Comparison of ENCODE assay signal across 17 cellular contexts in the genomic region with DNA sequence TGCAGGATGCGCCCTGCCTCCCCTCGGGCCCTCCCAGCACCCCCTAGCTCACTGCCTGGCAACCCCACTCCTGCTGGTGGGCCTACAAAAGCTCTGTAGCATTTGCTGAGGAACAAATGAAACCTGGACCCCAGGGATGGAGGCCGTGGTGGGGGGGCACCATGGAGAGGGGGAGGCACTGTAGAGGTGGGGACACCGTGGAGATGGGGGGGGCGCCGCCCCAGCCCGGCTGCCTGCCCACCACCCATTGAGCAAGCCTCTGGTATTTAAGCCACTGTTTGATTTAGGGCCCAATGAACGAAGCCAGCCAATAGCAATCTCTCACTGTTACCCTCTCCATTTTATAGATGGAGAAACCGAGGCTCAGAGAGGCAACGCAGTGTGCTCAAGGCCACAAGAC. TPM values are rescaled to one million over a fixed set of nuclear protein-coding genes. Genes with fewer than 3 reads are reported as not detected.
DNase-seq lines count a peak whose midpoint lies in the region; ATAC-seq, FAIRE-seq and TF ChIP-seq lines count a peak whose summit lies in the region.
"Had no signal": no experiment of that assay in that cellular context is flagged by ENCODE, and none has a peak within 500 bp of the region (broad histone marks: within the 10 kb centered on the region; RNA-seq: fewer than 3 reads in every experiment).

No MANE protein-coding gene starts in this region.

- H3K4me2 ChIP-seq in A549 (peak overlapping the region; percentile 87), trophoblast cell (ENCODE audit: low read length) (no peak overlapping the region), osteoblast (ENCODE audit: insufficient read depth, low read length) (no peak overlapping the region)

- H3K4me1 ChIP-seq in A549 (peaks cover 39% of the 10 kb centered on the region), left lung (peaks cover 17 to 33% of the 10 kb centered on the region in 2 donors), trophoblast cell (ENCODE audit: control insufficient read depth in 1 of 2, insufficient read depth in 2 of 2, low read length in 2 of 2) (peaks cover 34% of the 10 kb centered on the region in 2 experiments), osteoblast (ENCODE audit: insufficient read depth, low read length) (peaks cover 10% of the 10 kb centered on the region)

- CTCF ChIA-PET in A549 (lab: Yijun Ruan, JAX): interaction anchor here (0.6 to 11.0 kb wide), 15 partner anchors 8 to 212 kb away, joined by 3 to 158 read pairs (median 11); a partner anchor contains a TSS
- CTCF ChIA-PET in RWPE1 (lab: Yijun Ruan, JAX): interaction anchor here (0.6 kb wide), 1 partner anchor 17 kb away, joined by 3 read pairs; no protein-coding TSS in a partner anchor

- H3K9me3 Mint-ChIP-seq in activated naive CD8-positive, alpha-beta T cell treated with anti-CD3 and anti-CD28 coated beads, Interleukin-2, amount 50 U/mL, for 24 hours: no peaks in the 10 kb centered on the region

- no peak overlapping the region for H2BK12ac ChIP-seq in trophoblast cell (ENCODE audit: low read length)

- H2AFZ ChIP-seq in trophoblast cell (ENCODE audit: insufficient read depth, low read length, poor library complexity) (no peak overlapping the region), osteoblast (ENCODE audit: low read length) (no peak overlapping the region)

- H3K36me3 Mint-ChIP-seq in activated naive CD8-positive, alpha-beta T cell treated with anti-CD3 and anti-CD28 coated beads, Interleukin-2, amount 50 U/mL, for 24 hours (ENCODE audit: low read depth): no peaks in the 10 kb centered on the region

- H4K8ac ChIP-seq in trophoblast cell (ENCODE audit: low read depth, low read length): no peak overlapping the region

- intact Hi-C loops in left lung (cut with DNase I): no loop called here

- POLR2A ChIA-PET in A549 (lab: Yijun Ruan, JAX): interaction anchor here (1.9 to 3.1 kb wide), 2 partner anchors 22 to 177 kb away, joined by 4 to 15 read pairs; no protein-coding TSS in a partner anchor
- POLR2A ChIA-PET in RWPE1 (lab: Yijun Ruan, JAX; ENCODE audit: low non-redundant PET): no interaction called here

- H3K27ac ChIP-seq in A549: peak overlapping the region in 1 of 2 experiments; percentile 91; a peak in 3 of 6 replicates
- H3K27ac ChIP-seq in RWPE1: peak overlapping the region; percentile 74
- no peak overlapping the region for H3K27ac ChIP-seq in left lung
- H3K27ac ChIP-seq in trophoblast cell (ENCODE audit: low read depth, low read length): no peak overlapping the region
- no peak overlapping the region for H3K27ac ChIP-seq in osteoblast (ENCODE audit: low read depth, low read length)
- H3K27ac ChIP-seq: GM23248, KMS-11 had no signal

- no peak for FAIRE-seq in A549 (lab: Jason Lieb, UNC)
- FAIRE-seq: GM12892 had no signal

- peak overlapping the region; percentile 59 for H2AK5ac ChIP-seq in trophoblast cell (ENCODE audit: low read length)

- H4K12ac ChIP-seq in trophoblast cell (ENCODE audit: low read depth, low read length): no peak overlapping the region

- H3K14ac ChIP-seq in trophoblast cell (ENCODE audit: low read length): no peak overlapping the region

- WGBS in A549 (ENCODE audit: missing lambda C conversion rate): 93% methylated on average over 8 of the region's 10 CpGs
- WGBS in trophoblast cell (ENCODE audit: extremely low coverage, insufficient coverage, insufficient read length): no CpG with 5 or more reads among the region's 10 CpGs

- H4K20me1 ChIP-seq in osteoblast (ENCODE audit: insufficient read depth, low read length): no peaks in the 10 kb centered on the region

- no peak overlapping the region for H3K9ac ChIP-seq in trophoblast cell (ENCODE audit: low read length)
- H3K9ac ChIP-seq: KMS-11 had no signal

- no peak overlapping the region for H2BK120ac ChIP-seq in trophoblast cell (ENCODE audit: insufficient read depth, low read length, poor library complexity)

- no peak for DNase-seq in A549 (ENCODE audit: low read depth in 1 of 2, low spot score in 1 of 2)
- DNase-seq in RWPE1 (ENCODE audit: low spot score): no peak
- peak in 1 of 2 donors; percentile 52 for DNase-seq in left lung
- DNase-seq in trophoblast cell: no peak
- no peak for DNase-seq in activated naive CD8-positive, alpha-beta T cell treated with anti-CD3 and anti-CD28 coated beads, Interleukin-2, amount 50 U/mL, for 24 hours
- DNase-seq in osteoblast (ENCODE audit: insufficient read length, low spot score, missing footprints): no peak
- DNase-seq: DMS153, GM23248, MG63, NCI-H1092 treated with DMSO at 0.1 percent for 48 hours, NCI-H2081 treated with DMSO at 0.1 percent for 48 hours, NCI-H2227 treated with DMSO at 0.1 percent for 48 hours, NCI-H524, Right ventricle myocardium superior had no signal

- peaks cover 9% of the 10 kb centered on the region for H3K4me1 Mint-ChIP-seq in activated naive CD8-positive, alpha-beta T cell treated with anti-CD3 and anti-CD28 coated beads, Interleukin-2, amount 50 U/mL, for 24 hours

- no peak overlapping the region for H3K27ac Mint-ChIP-seq in activated naive CD8-positive, alpha-beta T cell treated with anti-CD3 and anti-CD28 coated beads, Interleukin-2, amount 50 U/mL, for 24 hours

- H3K23ac ChIP-seq in trophoblast cell (ENCODE audit: low read length): no peak overlapping the region

- H3K79me2 ChIP-seq in trophoblast cell (ENCODE audit: control insufficient read depth, insufficient read depth, low read length, poor library complexity) (peaks cover 3% of the 10 kb centered on the region), osteoblast (ENCODE audit: insufficient read depth, low read length) (no peaks in the 10 kb centered on the region)

- peaks cover 35% of the 10 kb centered on the region for H3K79me1 ChIP-seq in trophoblast cell (ENCODE audit: low read length)

- no peak overlapping the region for H3K4ac ChIP-seq in trophoblast cell (ENCODE audit: low read depth, low read length)

- peaks cover 10% of the 10 kb centered on the region for H3K27me3 Mint-ChIP-seq in activated naive CD8-positive, alpha-beta T cell treated with anti-CD3 and anti-CD28 coated beads, Interleukin-2, amount 50 U/mL, for 24 hours

- H3K27me3 ChIP-seq in left lung: no peaks in the 10 kb centered on the region
- no peaks in the 10 kb centered on the region for H3K27me3 ChIP-seq in trophoblast cell (ENCODE audit: insufficient read depth, low read length)
- no peaks in the 10 kb centered on the region for H3K27me3 ChIP-seq in osteoblast (ENCODE audit: insufficient read depth, low read length)
- H3K27me3 ChIP-seq: MG63 had no signal

- no peak overlapping the region for H3K4me3 Mint-ChIP-seq in activated naive CD8-positive, alpha-beta T cell treated with anti-CD3 and anti-CD28 coated beads, Interleukin-2, amount 50 U/mL, for 24 hours

- no peak for TF ChIP-seq RAD21 in A549 (conservative IDR thresholded peaks at IDR 0.05 in 1 of 2, IDR thresholded peaks at IDR 0.05 in 1 of 2)

- peak overlapping the region; percentile 48; the same call in 2 of the 3 replicates for H3K4me3 ChIP-seq in A549
- peak overlapping the region; percentile 33 to 41 for H3K4me3 ChIP-seq in left lung
- no peak overlapping the region for H3K4me3 ChIP-seq in trophoblast cell (ENCODE audit: low read depth, low read length)
- no peak overlapping the region for H3K4me3 ChIP-seq in osteoblast (ENCODE audit: insufficient read depth, low read length)
- H3K4me3 ChIP-seq: GM23248 had no signal

- H2BK5ac ChIP-seq in trophoblast cell (ENCODE audit: low read depth, low read length, poor library complexity): no peak overlapping the region

- TF ChIP-seq POLR2A in A549 (IDR thresholded peaks at IDR 0.05; ENCODE audit: low read length): no peak

- TF ChIP-seq CTCF in A549 (IDR thresholded peaks at IDR 0.05): no peak
- no peak for TF ChIP-seq CTCF in RWPE1 (conservative IDR thresholded peaks at IDR 0.05; ENCODE audit: low read depth)
- TF ChIP-seq CTCF in left lung (IDR thresholded peaks at IDR 0.05): no peak
- TF ChIP-seq CTCF in osteoblast (IDR thresholded peaks at IDR 0.05; ENCODE audit: extremely low read depth, low read depth, low read length): no peak

- peak overlapping the region; percentile 7 for H4K91ac ChIP-seq in trophoblast cell (ENCODE audit: low read depth, low read length)

- ATAC-seq in A549: no peak
- no peak for ATAC-seq in left lung
- no peak for ATAC-seq in HG03521 (IDR thresholded peaks at IDR 0.05; ENCODE audit: unreplicated experiment)
- ATAC-seq in activated naive CD8-positive, alpha-beta T cell treated with anti-CD3 and anti-CD28 coated beads, Interleukin-2, amount 50 U/mL, for 24 hours: no peak

- H3K18ac ChIP-seq in trophoblast cell (ENCODE audit: low read length): no peak overlapping the region

- H3K9me3 ChIP-seq in A549 (no peaks in the 10 kb centered on the region), left lung (no peaks in the 10 kb centered on the region), trophoblast cell (ENCODE audit: insufficient read depth, low read depth, low read length) (no peaks in the 10 kb centered on the region), osteoblast (ENCODE audit: low read depth, low read length) (no peaks in the 10 kb centered on the region)
- H3K9me3 ChIP-seq: MG63 had no signal

- H3K36me3 ChIP-seq in left lung: no peaks in the 10 kb centered on the region
- no peaks in the 10 kb centered on the region for H3K36me3 ChIP-seq in trophoblast cell (ENCODE audit: control insufficient read depth in 1 of 2, insufficient read depth in 2 of 2, low read length in 2 of 2)
- no peaks in the 10 kb centered on the region for H3K36me3 ChIP-seq in osteoblast (ENCODE audit: insufficient read depth, low read length)

- TF ChIP-seq EP300 in A549 (IDR thresholded peaks at IDR 0.05): no peak

TF ChIP-seq in A549, 52 proteins besides CTCF, POLR2A, EP300 and RAD21:
- no peak for TF ChIP-seq CBX2 (IDR thresholded peaks at IDR 0.05; ENCODE audit: borderline replicate concordance, low read depth)

RNA-seq across cellular contexts. Expression of a gene that starts 13.1 kb away (rescaled TPM):
- polyA plus RNA-seq in A549 (2011; rRNA removed) (35.8 and 49.3 TPM in 2 replicates), A549 (2017; fragmentation: RNase III; extraction: RNeasy Plus Mini Kit Qiagen cat#74134 plus additional on column Dnase treatment) (59.7 to 72.9 TPM (median 67.4 TPM) in 3 replicates)
- 58.1 and 82.4 TPM in 2 replicates for polyA plus RNA-seq in A549 (2012; cell fraction: cytosol; rRNA removed)
- 198 and 284 TPM in 2 replicates for polyA plus RNA-seq in A549 (2012; cell fraction: nucleus; rRNA removed)
- 85.1 and 108 TPM in 2 replicates for polyA minus RNA-seq in A549 (2011; rRNA and poly(A)+ RNA removed)
- total RNA-seq in left lung (100 to 1,000 TPM in 1 of 2 donors, 10 to 100 TPM in 1; 79.9 to 109 TPM), osteoblast (85.5 and 92.6 TPM in 2 replicates)
- polyA plus RNA-seq in trophoblast cell (2013): 35.9 and 39.2 TPM in 2 replicates

Comparison
In these comparisons a context has a peak if more than half of its experiments do, and no peak if none do; other contexts are left out.
1. H3K4me3 ChIP-seq: peak in A549 (single experiment) and left lung (2 of 2); none in trophoblast cell (single experiment) and osteoblast (single experiment).